Comparison of ENCODE assay signal across 11 cellular contexts in the genomic region with DNA sequence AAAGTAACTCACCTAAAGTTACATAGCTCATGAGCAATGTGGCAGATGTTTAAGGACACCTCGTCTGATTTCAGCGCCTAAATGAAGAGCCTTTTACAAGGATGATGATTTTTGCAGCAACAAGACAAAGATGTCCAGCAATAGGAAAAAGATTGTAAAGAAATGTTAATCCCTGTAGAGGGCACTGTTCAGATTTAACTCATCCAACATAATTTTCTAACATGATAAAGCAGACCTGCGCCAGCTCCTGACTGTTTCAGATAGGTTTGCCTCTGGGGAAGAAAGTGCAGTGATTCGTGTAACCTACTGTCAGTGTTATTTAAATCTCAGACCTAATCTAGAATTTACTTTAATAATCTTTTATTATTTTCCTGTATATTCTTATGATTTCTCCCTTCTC.
DNase-seq lines count a peak whose midpoint lies in the region; ATAC-seq and TF ChIP-seq lines count a peak whose summit lies in the region.
"Had no signal": no experiment of that assay in that cellular context is flagged by ENCODE, and none has a peak within 500 bp of the region (broad histone marks: within the 10 kb centered on the region; RNA-seq: fewer than 3 reads in every experiment).

No MANE protein-coding gene starts in this region.

- H3K9me3 ChIP-seq in SU-DHL-6 (ENCODE audit: insufficient read depth, low read length) = no peaks in the 10 kb centered on the region
- H3K9me3 ChIP-seq: uterus had no signal

- intact Hi-C loops in left colon (cut with DNase I, micrococcal nuclease) = no loop called here

- CTCF ChIA-PET in HEK293T (lab: Yijun Ruan, JAX) = interaction anchor here (0.5 to 1.0 kb wide), 2 partner anchors 209 to 505 kb away, joined by 3 to 4 read pairs; no protein-coding TSS in a partner anchor

- TF ChIP-seq CTCF in SU-DHL-6 (IDR thresholded peaks at IDR 0.05; ENCODE audit: insufficient read depth, low read length, poor library complexity, severe bottlenecking) = peak; percentile 54

- DNase-seq in AML-193 (lab: John Stamatoyannopoulos, UW) = peak; percentile 23 to 36
- peak; percentile 18 for DNase-seq in HEK293T (ENCODE audit: extremely low spot score)
- DNase-seq in left colon = no peak
- no peak for DNase-seq in T-helper 1 cell
- DNase-seq in NCI-H128 (lab: John Stamatoyannopoulos, UW; ENCODE audit: unreplicated experiment) = no peak
- DNase-seq: foreskin fibroblast, GF-D8, uterus had no signal

- no peak overlapping the region for H3K9ac ChIP-seq in SU-DHL-6 (ENCODE audit: low read length)

- H4K20me1 ChIP-seq in SU-DHL-6 (ENCODE audit: low read depth, low read length) = no peaks in the 10 kb centered on the region

- POLR2A ChIA-PET in HEK293T (lab: Yijun Ruan, JAX) = no interaction called here

- no peak overlapping the region for H3K27ac ChIP-seq in SU-DHL-6 (ENCODE audit: low read depth, low read length)
- H3K27ac ChIP-seq: uterus had no signal

- no peaks in the 10 kb centered on the region for H3F3A ChIP-seq in SU-DHL-6 (ENCODE audit: insufficient read depth)

- H3K36me3 ChIP-seq in SU-DHL-6 (ENCODE audit: low read length) = no peaks in the 10 kb centered on the region
- H3K36me3 ChIP-seq: uterus had no signal

- H3K4me2 ChIP-seq in SU-DHL-6 (ENCODE audit: low read depth, low read length, poor library complexity, severe bottlenecking) = no peak overlapping the region

- no peaks in the 10 kb centered on the region for H3K9me2 ChIP-seq in SU-DHL-6 (replicated peaks; ENCODE audit: insufficient read depth, low read length)

- H2AFZ ChIP-seq in SU-DHL-6 (ENCODE audit: low read depth, low read length, severe bottlenecking) = no peak overlapping the region

- ATAC-seq in left colon = peak; percentile 57
- ATAC-seq in HG03139 (IDR thresholded peaks at IDR 0.05; ENCODE audit: unreplicated experiment) = no peak
- no peak for ATAC-seq in HG03095 (IDR thresholded peaks at IDR 0.05; ENCODE audit: unreplicated experiment)

- H3K27me3 ChIP-seq in SU-DHL-6 (ENCODE audit: low read length) = no peaks in the 10 kb centered on the region
- H3K27me3 ChIP-seq: uterus had no signal

- no peaks in the 10 kb centered on the region for H3K79me2 ChIP-seq in SU-DHL-6 (ENCODE audit: insufficient read depth, low read length)

- no peak overlapping the region for H3K4me3 ChIP-seq in SU-DHL-6 (ENCODE audit: insufficient read depth, low read length, poor library complexity, severe bottlenecking)
- H3K4me3 ChIP-seq: uterus had no signal

TF ChIP-seq in HEK293T, 16 proteins besides CTCF, POLR2A, EP300 and RAD21:
- TF ChIP-seq FOXK2 (IDR thresholded peaks at IDR 0.05) = no peak
- no peak for TF ChIP-seq CTBP1 (IDR thresholded peaks at IDR 0.05; ENCODE audit: borderline replicate concordance)
- no peak for TF ChIP-seq L3MBTL2 (conservative IDR thresholded peaks at IDR 0.05)
- no peak for TF ChIP-seq BHLHE40 (IDR thresholded peaks at IDR 0.05; ENCODE audit: borderline replicate concordance)
- TF ChIP-seq TARDBP (IDR thresholded peaks at IDR 0.05) = no peak
- TF ChIP-seq LEF1 (IDR thresholded peaks at IDR 0.05; ENCODE audit: borderline replicate concordance) = no peak
- no peak for TF ChIP-seq FOXA1 (IDR thresholded peaks at IDR 0.05)
- no peak for TF ChIP-seq ZNF384 (IDR thresholded peaks at IDR 0.05)
- no peak for TF ChIP-seq ELF4 (IDR thresholded peaks at IDR 0.05)
- TF ChIP-seq, protein P1, sequence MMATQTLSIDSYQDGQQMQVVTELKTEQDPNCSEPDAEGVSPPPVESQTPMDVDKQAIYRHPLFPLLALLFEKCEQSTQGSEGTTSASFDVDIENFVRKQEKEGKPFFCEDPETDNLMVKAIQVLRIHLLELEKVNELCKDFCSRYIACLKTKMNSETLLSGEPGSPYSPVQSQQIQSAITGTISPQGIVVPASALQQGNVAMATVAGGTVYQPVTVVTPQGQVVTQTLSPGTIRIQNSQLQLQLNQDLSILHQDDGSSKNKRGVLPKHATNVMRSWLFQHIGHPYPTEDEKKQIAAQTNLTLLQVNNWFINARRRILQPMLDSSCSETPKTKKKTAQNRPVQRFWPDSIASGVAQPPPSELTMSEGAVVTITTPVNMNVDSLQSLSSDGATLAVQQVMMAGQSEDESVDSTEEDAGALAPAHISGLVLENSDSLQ (IDR thresholded peaks at IDR 0.05) = no peak
- TF ChIP-seq ARNT (IDR thresholded peaks at IDR 0.05) = no peak
- no peak for TF ChIP-seq HDGF (IDR thresholded peaks at IDR 0.05; ENCODE audit: borderline replicate concordance)
- no peak for TF ChIP-seq SUZ12 (IDR thresholded peaks at IDR 0.05)
- TF ChIP-seq NFRKB (IDR thresholded peaks at IDR 0.05) = no peak
- TF ChIP-seq FOXM1 (IDR thresholded peaks at IDR 0.05; ENCODE audit: borderline replicate concordance) = no peak
- TF ChIP-seq SP1 (IDR thresholded peaks at IDR 0.05) = no peak

Comparison
In these comparisons a context has a peak if more than half of its experiments do, and no peak if none do; other contexts are left out.
1. DNase-seq: peak in AML-193 (2 of 2) and HEK293T (single experiment); none in left colon (0 of 2), T-helper 1 cell (0 of 5) and NCI-H128 (single experiment).